1 cellular context compared by ENCODE assay signal in genomic region chr6:125989631-125990030, GRCh38.
TF ChIP-seq lines count a peak whose summit lies in the region.

No MANE protein-coding gene starts in this region.

TF ChIP-seq in IMR-90, 13 proteins besides CTCF, POLR2A, EP300 and RAD21 (continued from another document):
- TF ChIP-seq SMC3 (IDR thresholded peaks at IDR 0.05; ENCODE audit: low read depth, low read length) = no peak
- no peak for TF ChIP-seq BHLHE40 (IDR thresholded peaks at IDR 0.05; ENCODE audit: low read depth, low read length)
- TF ChIP-seq MAZ (IDR thresholded peaks at IDR 0.05; ENCODE audit: borderline replicate concordance, low read depth, low read length) = no peak
- TF ChIP-seq, protein P1, sequence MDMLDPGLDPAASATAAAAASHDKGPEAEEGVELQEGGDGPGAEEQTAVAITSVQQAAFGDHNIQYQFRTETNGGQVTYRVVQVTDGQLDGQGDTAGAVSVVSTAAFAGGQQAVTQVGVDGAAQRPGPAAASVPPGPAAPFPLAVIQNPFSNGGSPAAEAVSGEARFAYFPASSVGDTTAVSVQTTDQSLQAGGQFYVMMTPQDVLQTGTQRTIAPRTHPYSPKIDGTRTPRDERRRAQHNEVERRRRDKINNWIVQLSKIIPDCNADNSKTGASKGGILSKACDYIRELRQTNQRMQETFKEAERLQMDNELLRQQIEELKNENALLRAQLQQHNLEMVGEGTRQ (IDR thresholded peaks at IDR 0.05; ENCODE audit: low read depth, low read length) = no peak
- no peak for TF ChIP-seq RFX5 (IDR thresholded peaks at IDR 0.05; ENCODE audit: low read depth, low read length)
- no peak for TF ChIP-seq ELK1 (IDR thresholded peaks at IDR 0.05; ENCODE audit: borderline replicate concordance, low read depth, low read length)
- no peak for TF ChIP-seq NFE2L2 (IDR thresholded peaks at IDR 0.05; ENCODE audit: low read depth, low read length)
- TF ChIP-seq FOS (IDR thresholded peaks at IDR 0.05; ENCODE audit: low read depth, low read length) = no peak
- no peak for TF ChIP-seq MAFK (IDR thresholded peaks at IDR 0.05; ENCODE audit: low read depth, low read length)
- TF ChIP-seq CHD1 (IDR thresholded peaks at IDR 0.05; ENCODE audit: low read depth, low read length) = no peak
- no peak for TF ChIP-seq CEBPB (IDR thresholded peaks at IDR 0.05; ENCODE audit: low read depth, low read length)
